In genomic region chr19:55441319-55441691, GRCh38 we compare ENCODE assay signal across 1 cellular context.
A peak's percentile ranks its signal among the peaks of the same experiment; 100 is the strongest.
TF ChIP-seq lines count a peak whose summit lies in the region.

No MANE protein-coding gene starts in this region.

TF ChIP-seq in H1, 55 proteins besides CTCF, POLR2A, EP300 and RAD21:
- TF ChIP-seq KDM5A (IDR thresholded peaks at IDR 0.05; ENCODE audit: low read length), result no peak
- TF ChIP-seq, protein P1, sequence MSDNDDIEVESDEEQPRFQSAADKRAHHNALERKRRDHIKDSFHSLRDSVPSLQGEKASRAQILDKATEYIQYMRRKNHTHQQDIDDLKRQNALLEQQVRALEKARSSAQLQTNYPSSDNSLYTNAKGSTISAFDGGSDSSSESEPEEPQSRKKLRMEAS (IDR thresholded peaks at IDR 0.05), result peak; percentile 34; the same call in 1 of the 2 replicates
- peak; percentile 79 for TF ChIP-seq RNF2 (IDR thresholded peaks at IDR 0.05; ENCODE audit: borderline replicate concordance, low read depth, low read length, missing control alignments, poor library complexity, severe bottlenecking)
- no peak for TF ChIP-seq KDM1A (IDR thresholded peaks at IDR 0.05; ENCODE audit: borderline replicate concordance, low read length)
- no peak for TF ChIP-seq KDM4A (IDR thresholded peaks at IDR 0.05; ENCODE audit: low read depth, low read length, severe bottlenecking)
- no peak for TF ChIP-seq CEBPB (IDR thresholded peaks at IDR 0.05; ENCODE audit: low read depth, low read length)
- no peak for TF ChIP-seq ASH2L (IDR thresholded peaks at IDR 0.05; ENCODE audit: low read length)
- no peak for TF ChIP-seq RBBP5 (IDR thresholded peaks at IDR 0.05; ENCODE audit: borderline replicate concordance, low read depth, low read length)
- TF ChIP-seq SIN3A (conservative IDR thresholded peaks at IDR 0.05 in 1 of 2, IDR thresholded peaks at IDR 0.05 in 1 of 2; ENCODE audit: low read depth in 1 of 2, low read length in 2 of 2), result 0 out of 4 replicates have a peak, but pooled peaks of 1 of the 2 experiments have one; percentile 3
- no peak for TF ChIP-seq PHF8 (conservative IDR thresholded peaks at IDR 0.05; ENCODE audit: low read depth, low read length)
- TF ChIP-seq SP2 (IDR thresholded peaks at IDR 0.05; ENCODE audit: low read length), result no peak
- TF ChIP-seq, protein P2, sequence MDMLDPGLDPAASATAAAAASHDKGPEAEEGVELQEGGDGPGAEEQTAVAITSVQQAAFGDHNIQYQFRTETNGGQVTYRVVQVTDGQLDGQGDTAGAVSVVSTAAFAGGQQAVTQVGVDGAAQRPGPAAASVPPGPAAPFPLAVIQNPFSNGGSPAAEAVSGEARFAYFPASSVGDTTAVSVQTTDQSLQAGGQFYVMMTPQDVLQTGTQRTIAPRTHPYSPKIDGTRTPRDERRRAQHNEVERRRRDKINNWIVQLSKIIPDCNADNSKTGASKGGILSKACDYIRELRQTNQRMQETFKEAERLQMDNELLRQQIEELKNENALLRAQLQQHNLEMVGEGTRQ (IDR thresholded peaks at IDR 0.05; ENCODE audit: low read length), result no peak
- TF ChIP-seq BCL11A (IDR thresholded peaks at IDR 0.05; ENCODE audit: low read depth in 2 of 2, low read length in 2 of 2), result no peak
- no peak for TF ChIP-seq POU5F1 (IDR thresholded peaks at IDR 0.05; ENCODE audit: low read depth, low read length)
TF ChIP-seq in H1: peak in this region for 3.
